8 cellular contexts compared by ENCODE assay signal in genomic region chrX:49071877-49072711, GRCh38. TPM values are rescaled to one million over a fixed set of nuclear protein-coding genes. Genes with fewer than 3 reads are reported as not detected.
DNase-seq lines count a peak whose midpoint lies in the region; ATAC-seq and TF ChIP-seq lines count a peak whose summit lies in the region.

No MANE protein-coding gene starts in this region.

- H3K4me3 Mint-ChIP-seq in T-cell, result peak overlapping the region; percentile 59 to 85 (median 83)
- H3K4me3 Mint-ChIP-seq in neural crest cell, result peak overlapping the region; percentile 77

- ATAC-seq in T-cell (replicated peaks in 1 of 4) (no peak), GM21360 (IDR thresholded peaks at IDR 0.05; ENCODE audit: unreplicated experiment) (no peak), HG03139 (IDR thresholded peaks at IDR 0.05; ENCODE audit: unreplicated experiment) (no peak)

- H3K9me3 Mint-ChIP-seq in T-cell (no peaks in the 10 kb centered on the region), neural crest cell (no peaks in the 10 kb centered on the region)

- peak overlapping the region; percentile 75 for H3K4me3 ChIP-seq in AG09309 (ENCODE audit: control insufficient read depth, low read depth, low read length)
- peak overlapping the region; percentile 76 for H3K4me3 ChIP-seq in fibroblast of the aortic adventitia (ENCODE audit: low read depth, low read length)

- in situ Hi-C loops in GM13977 (cut with MboI; ENCODE audit: low pct_unique_long_range_greater_than_20kb, low sequenced_read_pairs, unreplicated experiment), result no loop called here

- H3K27ac Mint-ChIP-seq in T-cell (no peak overlapping the region), neural crest cell (ENCODE audit: unreplicated experiment) (no peak overlapping the region)

- DNase-seq in AG09309 (ENCODE audit: low read depth), result no peak
- no peak for DNase-seq in T-cell
- peak; percentile 84 for DNase-seq in fibroblast of the aortic adventitia (ENCODE audit: low read depth)
- no peak for DNase-seq in neural crest cell (ENCODE audit: low read depth, low spot score)
- DNase-seq in GM13977 (ENCODE audit: low spot score), result no peak
- DNase-seq in NCI-H524 treated with DMSO at 0.1 percent for 48 hours (lab: John Stamatoyannopoulos, UW), result no peak

- H3K27me3 Mint-ChIP-seq in T-cell (no peaks in the 10 kb centered on the region), neural crest cell (ENCODE audit: low read depth) (no peaks in the 10 kb centered on the region)

- CTCF ChIA-PET in T-cell (lab: Charles Lee), result no interaction called here

- TF ChIP-seq CTCF in AG09309 (IDR thresholded peaks at IDR 0.05; ENCODE audit: control insufficient read depth, insufficient read depth, low read depth, low read length, missing control alignments), result no peak
- TF ChIP-seq CTCF in fibroblast of the aortic adventitia (IDR thresholded peaks at IDR 0.05; ENCODE audit: insufficient read depth, low read length), result no peak
- TF ChIP-seq CTCF in neural crest cell (conservative IDR thresholded peaks at IDR 0.05), result no peak
- no peak for TF ChIP-seq CTCF in GM13977 (IDR thresholded peaks at IDR 0.05; ENCODE audit: extremely low read depth, insufficient read depth, missing control alignments)

- POLR2A ChIA-PET in T-cell (lab: Charles Lee), result no interaction called here

- H3K4me1 Mint-ChIP-seq in T-cell (peaks cover 14 to 25% (median 18%) of the 10 kb centered on the region in 3 donors), neural crest cell (peaks cover 13% of the 10 kb centered on the region)

- H3K36me3 Mint-ChIP-seq in T-cell (peaks cover 7% of the 10 kb centered on the region), neural crest cell (ENCODE audit: low read depth) (peaks cover 4% of the 10 kb centered on the region)

RNA-seq across cellular contexts. Expression of gene PRAF2, which starts 1.7 kb away (rescaled TPM):
- total RNA-seq in T-cell (10 to 100 TPM; 17.5 to 34.5 (median 34.0) TPM), fibroblast of the aortic adventitia (ENCODE audit: low replicate concordance) (2.6 and 17.8 TPM in 2 replicates), neural crest cell (30.2 and 33.7 TPM in 2 replicates)

RNA-seq across cellular contexts. Expression of gene WDR45, which starts 7.6 kb away (rescaled TPM):
- total RNA-seq in T-cell (100 to 1,000 TPM in 3 of 5 donors, 10 to 100 TPM in 2; 66.2 to 134 (median 112) TPM), fibroblast of the aortic adventitia (ENCODE audit: low replicate concordance) (66.5 and 73.9 TPM in 2 replicates), neural crest cell (29.0 and 29.6 TPM in 2 replicates)

RNA-seq across cellular contexts. Expression of gene CCDC120, which starts 13.3 kb away (rescaled TPM):
- 10 to 100 TPM in 2 of 5 donors, 1 to 10 TPM in 3; 8.5 to 14.9 (median 9.1) TPM for total RNA-seq in T-cell
- 0.90 and 1.2 TPM in 2 replicates for total RNA-seq in fibroblast of the aortic adventitia (ENCODE audit: low replicate concordance)
- total RNA-seq in neural crest cell, result 13.8 and 14.7 TPM in 2 replicates

RNA-seq across cellular contexts. Expression of gene TFE3, which starts 28.9 kb away (rescaled TPM):
- total RNA-seq in T-cell, result 10 to 100 TPM; 34.3 to 38.8 (median 35.6) TPM
- total RNA-seq in fibroblast of the aortic adventitia (ENCODE audit: low replicate concordance), result 18.9 and 50.5 TPM in 2 replicates
- total RNA-seq in neural crest cell, result 26.2 TPM in 2 replicates

RNA-seq across cellular contexts. Expression of gene GPKOW, which starts 51.4 kb away (rescaled TPM):
- total RNA-seq in T-cell (10 to 100 TPM; 16.5 to 25.9 (median 23.1) TPM), fibroblast of the aortic adventitia (ENCODE audit: low replicate concordance) (12.5 and 18.2 TPM in 2 replicates), neural crest cell (17.8 and 20.9 TPM in 2 replicates)
